ENCODE assay signal across 1 cellular context in genomic region chr19:11445141-11445540, GRCh38.
TF ChIP-seq lines count a peak whose summit lies in the region.

No MANE protein-coding gene starts in this region.

TF ChIP-seq in HepG2, 621 proteins besides CTCF, POLR2A, EP300 and RAD21:
- no peak for TF ChIP-seq ZNF468 (CRISPR knock-in tag; IDR thresholded peaks at IDR 0.05)
- TF ChIP-seq AGO2 (optimal IDR thresholded peaks at IDR 0.05; ENCODE audit: low read depth, low read length) = peak; percentile 40
- no peak for TF ChIP-seq GZF1 (CRISPR knock-in tag; IDR thresholded peaks at IDR 0.05)
- TF ChIP-seq HNF4A (CRISPR knock-in tag; IDR thresholded peaks at IDR 0.05) = no peak
- TF ChIP-seq ZNF850 (CRISPR knock-in tag; conservative IDR thresholded peaks at IDR 0.05) = no peak
